In the genomic region with DNA sequence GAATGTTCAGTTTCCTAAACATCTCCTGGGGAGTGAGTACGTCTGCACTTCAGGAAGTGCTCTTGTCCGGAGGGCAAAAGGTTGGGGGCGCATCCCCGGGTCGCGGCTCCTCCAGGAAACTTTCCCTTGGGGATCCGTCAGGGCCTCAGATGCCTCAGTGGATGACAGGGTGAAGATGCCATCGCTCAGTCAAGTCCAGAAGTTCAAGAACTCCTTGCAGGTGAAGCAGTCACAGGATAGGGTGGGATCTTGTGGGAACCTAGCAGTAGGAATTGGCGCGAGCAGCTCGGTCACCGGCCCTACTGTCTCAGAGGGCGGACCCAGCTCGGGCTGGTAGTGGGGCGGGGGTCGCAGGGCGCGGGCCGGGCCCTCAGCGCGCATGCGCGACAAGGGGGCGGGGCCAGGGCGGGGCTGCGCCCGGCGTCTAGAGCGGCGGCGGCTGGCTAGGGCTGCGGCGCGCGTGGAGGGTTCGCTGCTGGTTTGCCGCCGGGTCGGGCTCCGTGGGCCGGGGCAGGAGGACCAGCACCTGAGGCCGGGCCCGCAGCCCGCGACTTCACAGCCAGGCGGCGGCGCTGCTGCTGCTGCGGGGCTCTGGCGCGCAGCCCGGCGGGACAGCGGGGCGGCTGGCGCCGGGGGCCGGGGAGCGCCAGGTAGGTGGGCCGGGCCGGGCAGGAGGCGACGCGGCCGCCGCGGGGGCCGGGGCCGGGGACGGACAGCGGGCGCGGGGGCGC, we compare ENCODE assay signal across 8 cellular contexts. TPM values are rescaled to one million over a fixed set of nuclear protein-coding genes. Genes with fewer than 3 reads are reported as not detected.
DNase-seq lines count a peak whose midpoint lies in the region; ATAC-seq and TF ChIP-seq lines count a peak whose summit lies in the region.

A gene (plus strand): TSS at position 423 of the 731 bp plus-strand sequence. CDS start 75,191 bp downstream, outside the sequence.

- H3K4me3 ChIP-seq in right lobe of liver, result peak within 1 kb of the TSS; percentile 68 to 83 (median 76)

- peak within 1 kb of the TSS; percentile 52 to 80 (median 72) for H3K27ac ChIP-seq in right lobe of liver

- peaks cover 0 to 4% (median 0%) of the 10 kb centered on the region in 4 donors for H3K4me1 ChIP-seq in right lobe of liver

- H3K27me3 ChIP-seq in right lobe of liver, result no peaks in the 10 kb centered on the region

- no peaks in the 10 kb centered on the region for H3K36me3 ChIP-seq in right lobe of liver

- H3K9me3 ChIP-seq in right lobe of liver, result no peaks in the 10 kb centered on the region

- DNase-seq in AML-193 (lab: John Stamatoyannopoulos, UW) (peak; percentile 10 to 15), NCI-H526 (lab: John Stamatoyannopoulos, UW) (peak; percentile 58 to 91), dermis microvascular lymphatic vessel endothelial cell (ENCODE audit: low read depth in 2 of 2) (peak in 1 of 2 donors; percentile 82), right lobe of liver (peak; percentile 88 to 90 (median 89))
- DNase-seq in activated CD4-positive, alpha-beta T cell treated with anti-CD3 and anti-CD28 coated beads, Interleukin-2, amount 50 U/mL, for 24 hours (ENCODE audit: low read depth in 1 of 2, low spot score in 1 of 2), result peak; percentile 59 to 70
- DNase-seq in stimulated activated CD4-positive, alpha-beta T cell treated with anti-CD3 and anti-CD28 coated beads, Interleukin-4, amount 100 ng/mL, for 48 hours (ENCODE audit: low read depth in 2 of 2), result peak; percentile 73

- ATAC-seq in GM19023 (IDR thresholded peaks at IDR 0.05; ENCODE audit: unreplicated experiment) (peak; percentile 74), HG03196 (IDR thresholded peaks at IDR 0.05; ENCODE audit: unreplicated experiment) (peak; percentile 70), right lobe of liver (peak; percentile 93 to 96 (median 95))

- intact Hi-C loops in right lobe of liver (cut with DNase I), result no loop called here

- TF ChIP-seq CTCF in right lobe of liver (IDR thresholded peaks at IDR 0.05), result peak in 2 of 4 donors; percentile 38 to 39

- 0% methylated on average over 7 of the region's 74 CpGs for WGBS in right lobe of liver (ENCODE audit: insufficient coverage, low coverage, low lambda C conversion rate, missing lambda C conversion rate)

- peak; percentile 68 for TF ChIP-seq POLR2A in right lobe of liver (IDR thresholded peaks at IDR 0.05)

RNA-seq across cellular contexts. Expression of the gene that starts here (rescaled TPM):
- total RNA-seq in dermis microvascular lymphatic vessel endothelial cell, result 21.8 and 40.0 TPM in 2 replicates
- 10 to 100 TPM in 1 of 6 experiments, 1 to 10 TPM in 5; 6.5 to 10.4 (median 8.0) TPM for total RNA-seq in right lobe of liver
